16 cellular contexts compared by ENCODE assay signal in genomic region chr18:58292675-58293074, GRCh38.
DNase-seq lines count a peak whose midpoint lies in the region; ATAC-seq and TF ChIP-seq lines count a peak whose summit lies in the region.
"Had no signal": no experiment of that assay in that cellular context is flagged by ENCODE, and none has a peak within 500 bp of the region (broad histone marks: within the 10 kb centered on the region; RNA-seq: fewer than 3 reads in every experiment).

No MANE protein-coding gene starts in this region.

- no peak overlapping the region for H3K9ac ChIP-seq in mesendoderm (ENCODE audit: low read length)

- no peak overlapping the region for H3K23ac ChIP-seq in mesendoderm (ENCODE audit: low read length)

- CTCF ChIA-PET in RWPE1 (lab: Yijun Ruan, JAX) = no interaction called here

- no peak overlapping the region for H2BK15ac ChIP-seq in mesendoderm (replicated peaks; ENCODE audit: low read depth)

- peak overlapping the region in 4 of 5 experiments; percentile 13 to 87 (median 48) for H3K27ac Mint-ChIP-seq in brain
- H3K27ac Mint-ChIP-seq: B cell; CD4-positive, alpha-beta memory T cell; HFFc6 had no signal

- H3K79me2 ChIP-seq in mesendoderm (ENCODE audit: control insufficient read depth, insufficient read depth, low read length) = peaks cover 2% of the 10 kb centered on the region

- intact Hi-C loops in left ventricle myocardium inferior (cut with micrococcal nuclease) = no loop called here
- intact Hi-C loops in left cardiac atrium (cut with DNase I) = no loop called here

- POLR2A ChIA-PET in RWPE1 (lab: Yijun Ruan, JAX; ENCODE audit: low non-redundant PET) = no interaction called here

- H3K36me3 ChIP-seq in left ventricle myocardium inferior = no peaks in the 10 kb centered on the region
- H3K36me3 ChIP-seq in mesendoderm (ENCODE audit: control insufficient read depth, insufficient read depth, low read length) = no peaks in the 10 kb centered on the region
- H3K36me3 ChIP-seq: HAP-1 had no signal

- H3K36me3 Mint-ChIP-seq in brain = peaks cover 23% of the 10 kb centered on the region
- H3K36me3 Mint-ChIP-seq: CD4-positive, alpha-beta memory T cell had no signal

- peaks cover 72% of the 10 kb centered on the region for H3K4me1 Mint-ChIP-seq in brain

- no peaks in the 10 kb centered on the region for H3K27me3 Mint-ChIP-seq in brain
- H3K27me3 Mint-ChIP-seq: B cell had no signal

- H2BK120ac ChIP-seq in mesendoderm (ENCODE audit: low read depth, low read length) = no peak overlapping the region

- no peak overlapping the region for H3K4me3 Mint-ChIP-seq in brain
- H3K4me3 Mint-ChIP-seq: B cell; CD4-positive, alpha-beta memory T cell; HFFc6 had no signal

- H3K9me3 Mint-ChIP-seq in brain = no peaks in the 10 kb centered on the region
- H3K9me3 Mint-ChIP-seq: HFFc6 had no signal

- no peak overlapping the region for H2BK5ac ChIP-seq in mesendoderm (ENCODE audit: low read length)

- no peak overlapping the region for H3K4me2 ChIP-seq in mesendoderm (ENCODE audit: low read length)

- H3K4me1 ChIP-seq in left ventricle myocardium inferior (peaks cover 81% of the 10 kb centered on the region), mesendoderm (ENCODE audit: control insufficient read depth, low read depth, low read length) (peaks cover 2% of the 10 kb centered on the region)

- no CpG with 5 or more reads among the region's 3 CpGs for WGBS in mesendoderm (ENCODE audit: extremely low coverage, insufficient coverage, low lambda C conversion rate)

- TF ChIP-seq CTCF in left ventricle myocardium inferior (IDR thresholded peaks at IDR 0.05; ENCODE audit: borderline replicate concordance) = no peak
- no peak for TF ChIP-seq CTCF in LNCaP clone FGC (IDR thresholded peaks at IDR 0.05; ENCODE audit: control insufficient read depth, extremely low read depth, insufficient read depth)
- no peak for TF ChIP-seq CTCF in brain (conservative IDR thresholded peaks at IDR 0.05)
- TF ChIP-seq CTCF in RWPE1 (conservative IDR thresholded peaks at IDR 0.05; ENCODE audit: low read depth) = no peak

- H3K27me3 ChIP-seq in left ventricle myocardium inferior (ENCODE audit: low read depth) (no peaks in the 10 kb centered on the region), mesendoderm (ENCODE audit: insufficient read depth, low read length, poor library complexity) (no peaks in the 10 kb centered on the region)

- H3K18ac ChIP-seq in mesendoderm (ENCODE audit: low read length) = no peak overlapping the region

- no peak overlapping the region for H3K4ac ChIP-seq in mesendoderm (ENCODE audit: low read depth, low read length)

- H3K56ac ChIP-seq in mesendoderm (ENCODE audit: low read length) = no peak overlapping the region

- no peak for ATAC-seq in left cardiac atrium
- ATAC-seq in GM21381 (IDR thresholded peaks at IDR 0.05; ENCODE audit: unreplicated experiment) = no peak
- no peak for ATAC-seq in GM18520 (IDR thresholded peaks at IDR 0.05; ENCODE audit: unreplicated experiment)
- ATAC-seq: GM12878 had no signal

- H4K8ac ChIP-seq in mesendoderm (ENCODE audit: low read depth, low read length) = no peak overlapping the region

- DNase-seq in left ventricle myocardium inferior = no peak
- no peak for DNase-seq in left cardiac atrium
- DNase-seq in LNCaP clone FGC (ENCODE audit: low read depth) = peak; percentile 80
- DNase-seq in mesendoderm = no peak
- no peak for DNase-seq in RWPE1 (ENCODE audit: low spot score)
- DNase-seq: C1 segment of cervical spinal cord; CD4-positive, alpha-beta memory T cell; DMS79; HFFc6 had no signal

- H3K79me1 ChIP-seq in mesendoderm (ENCODE audit: low read length) = no peaks in the 10 kb centered on the region

- H3K4me3 ChIP-seq in left ventricle myocardium inferior = no peak overlapping the region
- no peak overlapping the region for H3K4me3 ChIP-seq in LNCaP clone FGC (ENCODE audit: low read depth, low read length)
- no peak overlapping the region for H3K4me3 ChIP-seq in mesendoderm (ENCODE audit: low read length)
- H3K4me3 ChIP-seq: GM12878, HAP-1 had no signal

- no peaks in the 10 kb centered on the region for H3K9me3 ChIP-seq in left ventricle myocardium inferior (replicated peaks)
- H3K9me3 ChIP-seq: HAP-1 had no signal

- H2AK5ac ChIP-seq in mesendoderm (ENCODE audit: low read length) = no peak overlapping the region

- H3K27ac ChIP-seq in left ventricle myocardium inferior (replicated peaks) = peak overlapping the region; percentile 78
- H3K27ac ChIP-seq in mesendoderm (ENCODE audit: low read depth, low read length) = no peak overlapping the region
- no peak overlapping the region for H3K27ac ChIP-seq in RWPE1
- H3K27ac ChIP-seq: HL-60 had no signal

- H4K5ac ChIP-seq in mesendoderm (ENCODE audit: low read length) = no peak overlapping the region
